ENCODE assay signal across 23 cellular contexts in genomic region chr4:94926936-94927335, GRCh38.
"Had no signal": no experiment of that assay in that cellular context is flagged by ENCODE, and none has a peak within 500 bp of the region (broad histone marks: within the 10 kb centered on the region; RNA-seq: fewer than 3 reads in every experiment).

No MANE protein-coding gene starts in this region.

- H3K9me3 ChIP-seq: mucosa of descending colon, ovary, psoas muscle, right lobe of liver, stomach, thoracic aorta, transverse colon had no signal

- H3K36me3 ChIP-seq: ovary, right lobe of liver, stomach, thoracic aorta, transverse colon had no signal

- H3K36me3 Mint-ChIP-seq: naive thymus-derived CD8-positive, alpha-beta T cell had no signal

- H3K27me3 ChIP-seq: ovary, right lobe of liver, stomach, transverse colon had no signal

- H3K4me3 ChIP-seq: mucosa of descending colon, ovary, psoas muscle, right lobe of liver, stomach, thoracic aorta, transverse colon had no signal

- H3K9me3 Mint-ChIP-seq: dendritic cell treated with granulocyte-macrophage colony-stimulating factor and Interleukin-4, amounts not matched to agents 40 ng/mL and 50 ng/mL, for 4 days; effector memory CD8-positive, alpha-beta T cell; naive thymus-derived CD8-positive, alpha-beta T cell had no signal

- H3K4me1 ChIP-seq: psoas muscle, right lobe of liver, transverse colon had no signal

- H3K27me3 Mint-ChIP-seq: dendritic cell treated with granulocyte-macrophage colony-stimulating factor and Interleukin-4, amounts not matched to agents 40 ng/mL and 50 ng/mL, for 4 days; effector memory CD8-positive, alpha-beta T cell had no signal

- H3K4me3 Mint-ChIP-seq: dendritic cell treated with granulocyte-macrophage colony-stimulating factor and Interleukin-4, amounts not matched to agents 40 ng/mL and 50 ng/mL, for 4 days; effector memory CD8-positive, alpha-beta T cell; naive thymus-derived CD8-positive, alpha-beta T cell had no signal

- H3K4me1 Mint-ChIP-seq: naive thymus-derived CD8-positive, alpha-beta T cell had no signal

- H3K27ac Mint-ChIP-seq: dendritic cell treated with granulocyte-macrophage colony-stimulating factor and Interleukin-4, amounts not matched to agents 40 ng/mL and 50 ng/mL, for 4 days; effector memory CD8-positive, alpha-beta T cell; naive thymus-derived CD8-positive, alpha-beta T cell had no signal

- DNase-seq: cerebellar nuclear complex; effector memory CD8-positive, alpha-beta T cell; erythroblast; foreskin melanocyte; head of caudate nucleus; hippocampal formation; kidney glomerular epithelial cell; mucosa of descending colon; naive thymus-derived CD8-positive, alpha-beta T cell; nucleus accumbens; ovary; psoas muscle; retina; right lobe of liver; stimulated activated CD4-positive, alpha-beta T cell treated with anti-CD3 and anti-CD28 coated beads, Interleukin-15, amount 100 ng/mL, for 24 hours; stimulated activated CD4-positive, alpha-beta T cell treated with anti-CD3 and anti-CD28 coated beads, Interleukin-1b, Interleukin-23, amount 100 ng/mL, for 48 hours; stimulated activated CD4-positive, alpha-beta T cell treated with anti-CD3 and anti-CD28 coated beads, Interleukin-4, amount 100 ng/mL, for 24 hours; stimulated activated naive CD4-positive, alpha-beta T cell; stomach; substantia nigra; transverse colon had no signal

- H3K27ac ChIP-seq: ovary, psoas muscle, right lobe of liver, stomach, thoracic aorta, transverse colon had no signal
